Comparison of ENCODE assay signal across 8 cellular contexts in genomic region chr3:128726691-128727031, GRCh38. TPM values are rescaled to one million over a fixed set of nuclear protein-coding genes. Genes with fewer than 3 reads are reported as not detected.
A peak's percentile ranks its signal among the peaks of the same experiment; 100 is the strongest.
DNase-seq lines count a peak whose midpoint lies in the region; ATAC-seq and TF ChIP-seq lines count a peak whose summit lies in the region.

No MANE protein-coding gene starts in this region.

- H3K36me3 ChIP-seq in WERI-Rb-1 (peaks cover 23% of the 10 kb centered on the region), mammary epithelial cell (ENCODE audit: insufficient read depth, low read length) (no peaks in the 10 kb centered on the region), skeletal muscle satellite cell (ENCODE audit: insufficient read depth, low read length) (no peaks in the 10 kb centered on the region)

- in situ Hi-C loops in mammary epithelial cell (cut with MboI; ENCODE audit: low sequenced_read_pairs in 2 of 2): no loop called here

- 3% methylated on average over 14 of the region's 24 CpGs for WGBS in mammary epithelial cell (ENCODE audit: low coverage, missing lambda C conversion rate)

- CTCF ChIA-PET in mammary epithelial cell (lab: Charles Lee; ENCODE audit: low non-redundant PET): interaction anchor here (1.1 kb wide), 1 partner anchor 46 kb away, joined by 3 read pairs; no protein-coding TSS in a partner anchor

- BruUV-seq in mammary epithelial cell (replicated peaks; lab: Mats Ljungman, UMichigan): no TSS peak

- TF ChIP-seq CTCF in WERI-Rb-1 (IDR thresholded peaks at IDR 0.05; ENCODE audit: low read depth, low read length) (no peak), mammary epithelial cell (conservative IDR thresholded peaks at IDR 0.05 in 1 of 2, IDR thresholded peaks at IDR 0.05 in 1 of 2; ENCODE audit: extremely low read depth in 1 of 2, insufficient read depth in 1 of 2, low read depth in 1 of 2, low read length in 2 of 2) (no peak)

- intact Hi-C loops in mammary epithelial cell (cut with micrococcal nuclease): loop anchor here (1.0 to 2.0 kb wide), 4 partner anchors 46 to 152 kb away; partner anchors contain the start of genes ACAD9 and RPN1

- ATAC-seq in GM18907 (IDR thresholded peaks at IDR 0.05; ENCODE audit: unreplicated experiment): peak; percentile 12
- ATAC-seq in HG03460 (IDR thresholded peaks at IDR 0.05; ENCODE audit: unreplicated experiment): peak; percentile 6

- H2AFZ ChIP-seq in mammary epithelial cell (ENCODE audit: low read depth, low read length): peak overlapping the region; percentile 41

- H3K27ac ChIP-seq in WERI-Rb-1 (peak overlapping the region; percentile 66), mammary epithelial cell (ENCODE audit: insufficient read depth, low read depth, low read length) (peak overlapping the region; percentile 98)

- H3K27me3 ChIP-seq in WERI-Rb-1 (ENCODE audit: insufficient read depth, low read depth, severe bottlenecking) (no peaks in the 10 kb centered on the region), mammary epithelial cell (ENCODE audit: insufficient read depth, low read length) (no peaks in the 10 kb centered on the region), skeletal muscle satellite cell (ENCODE audit: control insufficient read depth, insufficient read depth, low read length) (peaks cover 4% of the 10 kb centered on the region)

- H3K9me3 ChIP-seq in WERI-Rb-1 (ENCODE audit: severe bottlenecking) (no peaks in the 10 kb centered on the region), mammary epithelial cell (replicated peaks; ENCODE audit: insufficient read depth, low read length) (no peaks in the 10 kb centered on the region), skeletal muscle satellite cell (replicated peaks; ENCODE audit: low read length) (no peaks in the 10 kb centered on the region)

- peaks cover 15% of the 10 kb centered on the region for H3K4me1 ChIP-seq in mammary epithelial cell (ENCODE audit: insufficient read depth, low read length)
- H3K4me1 ChIP-seq in skeletal muscle satellite cell (ENCODE audit: control insufficient read depth, insufficient read depth, low read length): peaks cover 24% of the 10 kb centered on the region

- H3K4me2 ChIP-seq in mammary epithelial cell (ENCODE audit: insufficient read depth, low read depth, low read length) (peak overlapping the region; percentile 90), skeletal muscle satellite cell (ENCODE audit: low read length) (peak overlapping the region; percentile 89)

- H3K4me3 ChIP-seq in WERI-Rb-1 (ENCODE audit: low read depth, low read length) (peak overlapping the region; percentile 97), mammary epithelial cell (replicated peaks in 1 of 3; ENCODE audit: insufficient read depth in 1 of 3, low read depth in 2 of 3, low read length in 3 of 3) (peak overlapping the region; percentile 80 to 100 (median 85)), skeletal muscle satellite cell (ENCODE audit: low read length) (peak overlapping the region; percentile 94)

- DNase-seq in WERI-Rb-1 (no peak), mammary epithelial cell (peak; percentile 88), iPS-NIHi7 (ENCODE audit: extremely low spot score) (peak; percentile 31), SKM-1 treated with dmso at 0.1 percent for 144 hours (lab: John Stamatoyannopoulos, UW; ENCODE audit: unreplicated experiment) (no peak), NCI-H1105 (lab: John Stamatoyannopoulos, UW) (no peak)

- H3K9ac ChIP-seq in mammary epithelial cell (ENCODE audit: insufficient read depth, low read length): peak overlapping the region; percentile 97
- H3K9ac ChIP-seq in skeletal muscle satellite cell (ENCODE audit: low read depth, low read length): peak overlapping the region; percentile 99

- H4K20me1 ChIP-seq in mammary epithelial cell (ENCODE audit: insufficient read depth, low read length): peaks cover 20% of the 10 kb centered on the region

- H3K79me2 ChIP-seq in mammary epithelial cell (ENCODE audit: insufficient read depth, low read length): peaks cover 62% of the 10 kb centered on the region

- dilution Hi-C loops in mammary epithelial cell (cut with HindIII; ENCODE audit: low sequenced_read_pairs): no loop called here

RNA-seq across cellular contexts. Expression of gene RAB7A, which starts 0.7 kb away (rescaled TPM):
- total RNA-seq in mammary epithelial cell: 100 to 1,000 TPM in 1 of 2 donors, 10 to 100 TPM in 1; 76.7 to 352 TPM
- polyA plus RNA-seq in mammary epithelial cell: 353 TPM
- 404 TPM for polyA minus RNA-seq in mammary epithelial cell
- 69.0 and 84.5 TPM in 2 replicates for total RNA-seq in skeletal muscle satellite cell (2012; rRNA removed)

Comparison
In these comparisons a context has a peak if more than half of its experiments do, and no peak if none do; other contexts are left out.
1. DNase-seq: peak in mammary epithelial cell (single experiment) and iPS-NIHi7 (single experiment); none in WERI-Rb-1 (single experiment), SKM-1 treated with dmso at 0.1 percent for 144 hours (single experiment) and NCI-H1105 (single experiment).
2. Peak in every context shown above with its lines, with median percentiles within 50 percentile points of each other: H3K4me3 ChIP-seq.